ENCODE assay signal across 18 cellular contexts in genomic region chrX:49250578-49250977, GRCh38. TPM values are rescaled to one million over a fixed set of nuclear protein-coding genes. Genes with fewer than 3 reads are reported as not detected.
DNase-seq lines count a peak whose midpoint lies in the region; ATAC-seq and TF ChIP-seq lines count a peak whose summit lies in the region.
"Had no signal": no experiment of that assay in that cellular context is flagged by ENCODE, and none has a peak within 500 bp of the region (broad histone marks: within the 10 kb centered on the region; RNA-seq: fewer than 3 reads in every experiment).

No MANE protein-coding gene starts in this region.

- H3K9me3 Mint-ChIP-seq in activated CD8-positive, alpha-beta memory T cell treated with anti-CD3 and anti-CD28 coated beads, Interleukin-2, amount 10 ng/mL, durations not matched to agents 7 days and 5 days (ENCODE audit: low read depth) = no peaks in the 10 kb centered on the region
- no peaks in the 10 kb centered on the region for H3K9me3 Mint-ChIP-seq in activated naive CD8-positive, alpha-beta T cell treated with anti-CD3 and anti-CD28 coated beads for 36 hours
- H3K9me3 Mint-ChIP-seq in nephron progenitor cell = peaks cover 51% of the 10 kb centered on the region
- H3K9me3 Mint-ChIP-seq: HFFc6 had no signal

- no peak for DNase-seq in activated CD8-positive, alpha-beta memory T cell treated with anti-CD3 and anti-CD28 coated beads, Interleukin-2, amount 10 ng/mL, durations not matched to agents 7 days and 5 days
- DNase-seq in activated CD8-positive, alpha-beta memory T cell treated with anti-CD3 and anti-CD28 coated beads, Interleukin-2, amount 50 U/mL, for 4 hours = no peak
- DNase-seq in H7 = peak; percentile 42
- no peak for DNase-seq in activated naive CD8-positive, alpha-beta T cell treated with anti-CD3 and anti-CD28 coated beads for 36 hours
- no peak for DNase-seq in nephron progenitor cell
- no peak for DNase-seq in NCI-H2196 treated with DMSO at 0.1 percent for 48 hours (lab: John Stamatoyannopoulos, UW; ENCODE audit: unreplicated experiment)
- no peak for DNase-seq in HPDE6-E6E7 (ENCODE audit: extremely low spot score)
- no peak for DNase-seq in T-helper 9 cell
- DNase-seq: AML-193, DMS153, HFFc6, KBM-7, NCI-H1436 treated with DMSO at 0.1 percent for 48 hours, NCI-H2081 treated with DMSO at 0.1 percent for 48 hours, NCI-H2227 treated with DMSO at 0.1 percent for 48 hours, NCI-H526 treated with DMSO at 0.1 percent for 48 hours had no signal

- H3K36me3 Mint-ChIP-seq in activated CD8-positive, alpha-beta memory T cell treated with anti-CD3 and anti-CD28 coated beads, Interleukin-2, amount 10 ng/mL, durations not matched to agents 7 days and 5 days = peaks cover 11% of the 10 kb centered on the region
- H3K36me3 Mint-ChIP-seq in activated naive CD8-positive, alpha-beta T cell treated with anti-CD3 and anti-CD28 coated beads for 36 hours = peaks cover 8% of the 10 kb centered on the region
- no peaks in the 10 kb centered on the region for H3K36me3 Mint-ChIP-seq in nephron progenitor cell (ENCODE audit: low read depth)

- CTCF ChIA-PET in activated CD8-positive, alpha-beta memory T cell treated with anti-CD3 and anti-CD28 coated beads, Interleukin-2, amount 10 ng/mL, durations not matched to agents 7 days and 5 days (lab: Charles Lee) = no interaction called here

- H3K36me3 ChIP-seq in H7 (replicated peaks; ENCODE audit: control insufficient read depth, insufficient read depth, low read length) = no peaks in the 10 kb centered on the region

- ATAC-seq in activated CD8-positive, alpha-beta memory T cell treated with anti-CD3 and anti-CD28 coated beads, Interleukin-2, amount 10 ng/mL, durations not matched to agents 7 days and 5 days = no peak

- no peak overlapping the region for H3K4me3 Mint-ChIP-seq in activated CD8-positive, alpha-beta memory T cell treated with anti-CD3 and anti-CD28 coated beads, Interleukin-2, amount 10 ng/mL, durations not matched to agents 7 days and 5 days
- no peak overlapping the region for H3K4me3 Mint-ChIP-seq in activated naive CD8-positive, alpha-beta T cell treated with anti-CD3 and anti-CD28 coated beads for 36 hours
- H3K4me3 Mint-ChIP-seq in nephron progenitor cell = no peak overlapping the region
- H3K4me3 Mint-ChIP-seq: HFFc6 had no signal

- TF ChIP-seq CTCF in nephron progenitor cell (IDR thresholded peaks at IDR 0.05) = no peak

- no peak overlapping the region for H3K4me3 ChIP-seq in H7 (ENCODE audit: insufficient read depth, low read depth, low read length)

- peaks cover 12% of the 10 kb centered on the region for H3K4me1 Mint-ChIP-seq in activated CD8-positive, alpha-beta memory T cell treated with anti-CD3 and anti-CD28 coated beads, Interleukin-2, amount 10 ng/mL, durations not matched to agents 7 days and 5 days
- peaks cover 2% of the 10 kb centered on the region for H3K4me1 Mint-ChIP-seq in activated naive CD8-positive, alpha-beta T cell treated with anti-CD3 and anti-CD28 coated beads for 36 hours
- no peaks in the 10 kb centered on the region for H3K4me1 Mint-ChIP-seq in nephron progenitor cell

- H3K27ac Mint-ChIP-seq in activated CD8-positive, alpha-beta memory T cell treated with anti-CD3 and anti-CD28 coated beads, Interleukin-2, amount 10 ng/mL, durations not matched to agents 7 days and 5 days = peak overlapping the region; percentile 52
- H3K27ac Mint-ChIP-seq in activated naive CD8-positive, alpha-beta T cell treated with anti-CD3 and anti-CD28 coated beads for 36 hours = peak overlapping the region; percentile 58
- peak overlapping the region; percentile 29 for H3K27ac Mint-ChIP-seq in nephron progenitor cell
- H3K27ac Mint-ChIP-seq: HFFc6 had no signal

- H3K27me3 ChIP-seq in H7 (ENCODE audit: control insufficient read depth, insufficient read depth, low read length) = no peaks in the 10 kb centered on the region

- H3K27me3 Mint-ChIP-seq in activated CD8-positive, alpha-beta memory T cell treated with anti-CD3 and anti-CD28 coated beads, Interleukin-2, amount 10 ng/mL, durations not matched to agents 7 days and 5 days = no peaks in the 10 kb centered on the region
- no peaks in the 10 kb centered on the region for H3K27me3 Mint-ChIP-seq in activated naive CD8-positive, alpha-beta T cell treated with anti-CD3 and anti-CD28 coated beads for 36 hours
- no peaks in the 10 kb centered on the region for H3K27me3 Mint-ChIP-seq in nephron progenitor cell (ENCODE audit: low read depth, poor library complexity)

RNA-seq across cellular contexts. Expression of gene FOXP3, which starts 13.9 kb away (rescaled TPM):
- 10 to 100 TPM; 26.8 to 82.1 TPM for total RNA-seq in activated CD8-positive, alpha-beta memory T cell treated with anti-CD3 and anti-CD28 coated beads, Interleukin-2, amount 10 ng/mL, durations not matched to agents 7 days and 5 days
- total RNA-seq in H7 (2014; rRNA removed; shearing (Covaris generic)) = 0.14 and 0.37 TPM in 2 replicates
- total RNA-seq in activated naive CD8-positive, alpha-beta T cell treated with anti-CD3 and anti-CD28 coated beads for 36 hours = 10 to 100 TPM; 11.2 to 11.9 TPM
- total RNA-seq: A673 had no signal

RNA-seq across cellular contexts. Expression of gene CCDC22, which starts 15.3 kb away (rescaled TPM):
- total RNA-seq in activated CD8-positive, alpha-beta memory T cell treated with anti-CD3 and anti-CD28 coated beads, Interleukin-2, amount 10 ng/mL, durations not matched to agents 7 days and 5 days = 10 to 100 TPM; 24.6 to 29.9 TPM
- 11.1 and 13.7 TPM in 2 replicates for total RNA-seq in H7 (2014; rRNA removed; shearing (Covaris generic))
- 10 to 100 TPM; 18.3 to 18.9 TPM for total RNA-seq in activated naive CD8-positive, alpha-beta T cell treated with anti-CD3 and anti-CD28 coated beads for 36 hours

RNA-seq across cellular contexts. Expression of gene CACNA1F, which starts 17.4 kb away (rescaled TPM):
- 1 to 10 TPM in 1 of 2 experiments, under 1 TPM in 1; 0.19 to 1.3 TPM for total RNA-seq in activated CD8-positive, alpha-beta memory T cell treated with anti-CD3 and anti-CD28 coated beads, Interleukin-2, amount 10 ng/mL, durations not matched to agents 7 days and 5 days
- total RNA-seq in H7 (2014; rRNA removed; shearing (Covaris generic)) = 0.55 and 2.1 TPM in 2 replicates
- under 1 TPM; 0.72 to 0.85 TPM for total RNA-seq in activated naive CD8-positive, alpha-beta T cell treated with anti-CD3 and anti-CD28 coated beads for 36 hours
- total RNA-seq: A673, HFFc6, OCI-LY7 had no signal

RNA-seq across cellular contexts. Expression of gene PPP1R3F, which starts 19.0 kb away (rescaled TPM):
- total RNA-seq in activated CD8-positive, alpha-beta memory T cell treated with anti-CD3 and anti-CD28 coated beads, Interleukin-2, amount 10 ng/mL, durations not matched to agents 7 days and 5 days = 10 to 100 TPM; 13.9 to 14.4 TPM
- 8.9 and 16.4 TPM in 2 replicates for total RNA-seq in H7 (2014; rRNA removed; shearing (Covaris generic))
- total RNA-seq in activated naive CD8-positive, alpha-beta T cell treated with anti-CD3 and anti-CD28 coated beads for 36 hours = 1 to 10 TPM; 2.1 to 2.5 TPM

RNA-seq across cellular contexts. Expression of gene SYP, which starts 50.6 kb away (rescaled TPM):
- total RNA-seq in activated CD8-positive, alpha-beta memory T cell treated with anti-CD3 and anti-CD28 coated beads, Interleukin-2, amount 10 ng/mL, durations not matched to agents 7 days and 5 days = 1 to 10 TPM; 1.9 to 3.9 TPM
- 1.7 and 1.9 TPM in 2 replicates for total RNA-seq in H7 (2014; rRNA removed; shearing (Covaris generic))
- 1 to 10 TPM; 4.4 to 4.6 TPM for total RNA-seq in activated naive CD8-positive, alpha-beta T cell treated with anti-CD3 and anti-CD28 coated beads for 36 hours
